In the genomic region with DNA sequence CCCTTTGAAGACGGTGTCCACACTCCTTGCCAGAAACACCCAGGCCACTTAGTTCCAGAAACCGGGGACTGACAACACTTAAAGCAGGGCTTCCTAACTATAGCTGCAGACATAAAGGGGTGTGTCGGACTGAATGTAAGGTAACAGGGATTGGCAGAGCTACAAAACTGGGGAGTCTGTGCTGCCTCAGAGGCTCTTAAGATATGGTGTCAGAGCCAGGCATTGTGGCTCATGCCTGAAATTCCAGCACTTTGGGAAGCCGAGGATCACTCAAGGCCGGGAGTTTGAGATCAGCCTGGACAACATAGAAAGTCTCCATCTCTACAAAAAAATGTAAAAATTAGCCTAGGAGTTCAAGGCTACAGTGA, we compare ENCODE assay signal across 19 cellular contexts. TPM values are rescaled to one million over a fixed set of nuclear protein-coding genes. Genes with fewer than 3 reads are reported as not detected.
DNase-seq lines count a peak whose midpoint lies in the region; ATAC-seq and TF ChIP-seq lines count a peak whose summit lies in the region.
"Had no signal": no experiment of that assay in that cellular context is flagged by ENCODE, and none has a peak within 500 bp of the region (broad histone marks: within the 10 kb centered on the region; RNA-seq: fewer than 3 reads in every experiment).

No MANE protein-coding gene starts in this region.

- DNase-seq in heart left ventricle: no peak
- DNase-seq in right cardiac atrium: no peak
- no peak for DNase-seq in left lung
- DNase-seq in activated CD8-positive, alpha-beta T cell treated with anti-CD3 and anti-CD28 coated beads, Interleukin-2, amount 10 ng/mL, durations not matched to agents 7 days and 5 days: no peak
- no peak for DNase-seq in germinal center (ENCODE audit: low spot score)
- no peak for DNase-seq in NCI-H1417 (lab: John Stamatoyannopoulos, UW)
- DNase-seq: ACHN; Calu3; CD4-positive, alpha-beta T cell; DMS53; NCI-H2029; NCI-H2171; NCI-H446 treated with DMSO at 0.1 percent for 48 hours; NK-92 treated with Interleukin-12 subunit alpha and Interleukin-12 subunit beta, amount 100 ng/mL, for 24 hours; SIG-M5 had no signal

- peaks cover 68% of the 10 kb centered on the region for H3K4me1 Mint-ChIP-seq in dendritic cell treated with granulocyte-macrophage colony-stimulating factor and Interleukin-4, amounts not matched to agents 40 ng/mL and 50 ng/mL, for 4 days (ENCODE audit: low read depth)
- H3K4me1 Mint-ChIP-seq in activated CD8-positive, alpha-beta T cell treated with anti-CD3 and anti-CD28 coated beads, Interleukin-2, amount 10 ng/mL, durations not matched to agents 7 days and 5 days (ENCODE audit: low read depth): peaks cover 8% of the 10 kb centered on the region

- H3K4me3 ChIP-seq in heart left ventricle (no peak overlapping the region), right cardiac atrium (ENCODE audit: low read length) (no peak overlapping the region), left lung (no peak overlapping the region)

- peak overlapping the region; percentile 79 for H3K4me3 Mint-ChIP-seq in dendritic cell treated with granulocyte-macrophage colony-stimulating factor and Interleukin-4, amounts not matched to agents 40 ng/mL and 50 ng/mL, for 4 days
- H3K4me3 Mint-ChIP-seq in activated CD8-positive, alpha-beta T cell treated with anti-CD3 and anti-CD28 coated beads, Interleukin-2, amount 10 ng/mL, durations not matched to agents 7 days and 5 days: no peak overlapping the region
- H3K4me3 Mint-ChIP-seq: CD4-positive, alpha-beta T cell; IgD-negative memory B cell had no signal

- peak overlapping the region; percentile 87 for H3K27ac Mint-ChIP-seq in dendritic cell treated with granulocyte-macrophage colony-stimulating factor and Interleukin-4, amounts not matched to agents 40 ng/mL and 50 ng/mL, for 4 days
- H3K27ac Mint-ChIP-seq in activated CD8-positive, alpha-beta T cell treated with anti-CD3 and anti-CD28 coated beads, Interleukin-2, amount 10 ng/mL, durations not matched to agents 7 days and 5 days: no peak overlapping the region
- H3K27ac Mint-ChIP-seq: CD4-positive, alpha-beta T cell had no signal

- intact Hi-C loops in heart left ventricle (cut with DNase I): no loop called here
- intact Hi-C loops in right cardiac atrium (cut with DNase I): no loop called here
- intact Hi-C loops in dendritic cell treated with granulocyte-macrophage colony-stimulating factor and Interleukin-4, amounts not matched to agents 40 ng/mL and 50 ng/mL, for 4 days (cut with micrococcal nuclease): no loop called here
- intact Hi-C loops in left lung (cut with DNase I): no loop called here

- TF ChIP-seq POLR2A in heart left ventricle (IDR thresholded peaks at IDR 0.05): no peak

- H3K27me3 Mint-ChIP-seq in dendritic cell treated with granulocyte-macrophage colony-stimulating factor and Interleukin-4, amounts not matched to agents 40 ng/mL and 50 ng/mL, for 4 days: peaks cover 22% of the 10 kb centered on the region
- no peaks in the 10 kb centered on the region for H3K27me3 Mint-ChIP-seq in activated CD8-positive, alpha-beta T cell treated with anti-CD3 and anti-CD28 coated beads, Interleukin-2, amount 10 ng/mL, durations not matched to agents 7 days and 5 days (ENCODE audit: low read depth)
- H3K27me3 Mint-ChIP-seq: CD4-positive, alpha-beta T cell; IgD-negative memory B cell had no signal

- no peaks in the 10 kb centered on the region for H3K9me3 ChIP-seq in heart left ventricle
- H3K9me3 ChIP-seq in right cardiac atrium (ENCODE audit: control insufficient read depth, low read length): no peaks in the 10 kb centered on the region
- no peaks in the 10 kb centered on the region for H3K9me3 ChIP-seq in left lung

- peaks cover 57% of the 10 kb centered on the region for H3K36me3 Mint-ChIP-seq in dendritic cell treated with granulocyte-macrophage colony-stimulating factor and Interleukin-4, amounts not matched to agents 40 ng/mL and 50 ng/mL, for 4 days (ENCODE audit: low read depth)
- H3K36me3 Mint-ChIP-seq in activated CD8-positive, alpha-beta T cell treated with anti-CD3 and anti-CD28 coated beads, Interleukin-2, amount 10 ng/mL, durations not matched to agents 7 days and 5 days (ENCODE audit: low read depth): peaks cover 21% of the 10 kb centered on the region

- CTCF ChIA-PET in activated CD8-positive, alpha-beta T cell treated with anti-CD3 and anti-CD28 coated beads, Interleukin-2, amount 10 ng/mL, durations not matched to agents 7 days and 5 days (lab: Charles Lee): interaction anchor here (1.5 kb wide), 1 partner anchor 21 kb away, joined by 3 read pairs; a partner anchor contains a TSS

- H3K4me1 ChIP-seq in heart left ventricle (peaks cover 0 to 18% (median 6%) of the 10 kb centered on the region in 12 donors), right cardiac atrium (ENCODE audit: control insufficient read depth, insufficient read depth, low read length) (no peaks in the 10 kb centered on the region), left lung (peaks cover 10 to 32% of the 10 kb centered on the region in 2 donors)

- peak; percentile 56 to 60 (median 58) for ATAC-seq in heart left ventricle
- no peak for ATAC-seq in right cardiac atrium
- peak; percentile 74 for ATAC-seq in left lung
- ATAC-seq in HG02610 (IDR thresholded peaks at IDR 0.05; ENCODE audit: unreplicated experiment): no peak
- ATAC-seq in activated CD8-positive, alpha-beta T cell treated with anti-CD3 and anti-CD28 coated beads, Interleukin-2, amount 10 ng/mL, durations not matched to agents 7 days and 5 days: no peak

- H3K27ac ChIP-seq in heart left ventricle: peak overlapping the region in 2 of 12 donors; percentile 4 to 46
- H3K27ac ChIP-seq in right cardiac atrium (ENCODE audit: low read length): no peak overlapping the region
- H3K27ac ChIP-seq in left lung: peak overlapping the region; percentile 13 to 71

- H3K9me3 Mint-ChIP-seq in dendritic cell treated with granulocyte-macrophage colony-stimulating factor and Interleukin-4, amounts not matched to agents 40 ng/mL and 50 ng/mL, for 4 days: no peaks in the 10 kb centered on the region
- H3K9me3 Mint-ChIP-seq in activated CD8-positive, alpha-beta T cell treated with anti-CD3 and anti-CD28 coated beads, Interleukin-2, amount 10 ng/mL, durations not matched to agents 7 days and 5 days (ENCODE audit: insufficient read depth): no peaks in the 10 kb centered on the region
- H3K9me3 Mint-ChIP-seq: CD4-positive, alpha-beta T cell; IgD-negative memory B cell had no signal

- POLR2A ChIA-PET in activated CD8-positive, alpha-beta T cell treated with anti-CD3 and anti-CD28 coated beads, Interleukin-2, amount 10 ng/mL, durations not matched to agents 7 days and 5 days (lab: Charles Lee): no interaction called here

- WGBS in heart left ventricle, 4 donors: 49 to 64% (median 57%) methylated on average over 5 of the region's 5 CpGs
- 70% methylated on average over 5 of the region's 5 CpGs for WGBS in right cardiac atrium

- TF ChIP-seq CTCF in heart left ventricle (IDR thresholded peaks at IDR 0.05) (no peak), left lung (IDR thresholded peaks at IDR 0.05) (no peak)

- H3K36me3 ChIP-seq in heart left ventricle (peaks cover 0 to 21% (median 3%) of the 10 kb centered on the region in 9 donors), left lung (peaks cover 0 to 62% of the 10 kb centered on the region in 2 donors)

- H3K27me3 ChIP-seq in heart left ventricle: no peaks in the 10 kb centered on the region
- H3K27me3 ChIP-seq in right cardiac atrium (ENCODE audit: control insufficient read depth, insufficient read depth): no peaks in the 10 kb centered on the region
- no peaks in the 10 kb centered on the region for H3K27me3 ChIP-seq in left lung

RNA-seq across cellular contexts. Expression of a gene that starts 14.2 kb away (rescaled TPM):
- total RNA-seq in heart left ventricle: 1 to 10 TPM in 5 of 9 donors, under 1 TPM in 4; 0.61 to 2.9 (median 1.1) TPM
- polyA plus RNA-seq in heart left ventricle: under 1 TPM; 0.44 to 0.57 TPM
- total RNA-seq in right cardiac atrium: 1 to 10 TPM in 2 of 4 donors, under 1 TPM in 2; 0.85 to 1.3 (median 1.0) TPM
- 0.68 TPM for polyA plus RNA-seq in right cardiac atrium
- 1 to 10 TPM; 1.9 to 3.6 TPM for total RNA-seq in left lung
- total RNA-seq in activated CD8-positive, alpha-beta T cell treated with anti-CD3 and anti-CD28 coated beads, Interleukin-2, amount 10 ng/mL, durations not matched to agents 7 days and 5 days: 10 to 100 TPM; 92.6 to 94.6 TPM
- total RNA-seq: LHCN-M2 had no signal

RNA-seq across cellular contexts. Expression of a gene that starts 20.0 kb away (rescaled TPM):
- 1 to 10 TPM; 2.0 to 4.7 (median 3.2) TPM for total RNA-seq in heart left ventricle
- 1 to 10 TPM; 2.3 to 3.1 TPM for polyA plus RNA-seq in heart left ventricle
- total RNA-seq in right cardiac atrium: 1 to 10 TPM; 1.6 to 2.7 (median 2.2) TPM
- 1.9 TPM for polyA plus RNA-seq in right cardiac atrium
- total RNA-seq in left lung: 1 to 10 TPM; 6.7 to 8.1 TPM
- total RNA-seq in activated CD8-positive, alpha-beta T cell treated with anti-CD3 and anti-CD28 coated beads, Interleukin-2, amount 10 ng/mL, durations not matched to agents 7 days and 5 days: 10 to 100 TPM; 16.3 to 16.5 TPM

Comparison
In these comparisons a context has a peak if more than half of its experiments do, and no peak if none do; other contexts are left out.
1. ATAC-seq: peak in heart left ventricle (4 of 4) and left lung (single experiment); none in right cardiac atrium (0 of 2), HG02610 (single experiment) and activated CD8-positive, alpha-beta T cell treated with anti-CD3 and anti-CD28 coated beads, Interleukin-2, amount 10 ng/mL, durations not matched to agents 7 days and 5 days (single experiment).
2. RNA of a gene that starts 14.2 kb away (total RNA-seq): 92.6 to 94.6 TPM in activated CD8-positive, alpha-beta T cell treated with anti-CD3 and anti-CD28 coated beads, Interleukin-2, amount 10 ng/mL, durations not matched to agents 7 days and 5 days; 1.9 to 3.6 TPM in left lung, 0.61 to 2.9 TPM in heart left ventricle and 0.85 to 1.3 TPM in right cardiac atrium; every median in the first group is over 10 times any median in the second.